17 cellular contexts compared by ENCODE assay signal in genomic region chr12:57869919-57870318, GRCh38. TPM values are rescaled to one million over a fixed set of nuclear protein-coding genes. Genes with fewer than 3 reads are reported as not detected.
DNase-seq lines count a peak whose midpoint lies in the region; ATAC-seq and TF ChIP-seq lines count a peak whose summit lies in the region.
"Had no signal": no experiment of that assay in that cellular context is flagged by ENCODE, and none has a peak within 500 bp of the region (broad histone marks: within the 10 kb centered on the region; RNA-seq: fewer than 3 reads in every experiment).

No MANE protein-coding gene starts in this region.

- intact Hi-C loops in ascending aorta (cut with DNase I): no loop called here
- intact Hi-C loops in uterus (cut with DNase I; ENCODE audit: low total_unique reads): no loop called here

- no peak for TF ChIP-seq POLR2A in gastroesophageal sphincter (IDR thresholded peaks at IDR 0.05)
- TF ChIP-seq POLR2A in uterus (IDR thresholded peaks at IDR 0.05): no peak

- H3K4me3 ChIP-seq in ascending aorta (no peak overlapping the region), gastroesophageal sphincter (no peak overlapping the region), rectal smooth muscle tissue (ENCODE audit: low read length) (no peak overlapping the region), uterus (no peak overlapping the region)

- H3K36me3 ChIP-seq in ascending aorta (no peaks in the 10 kb centered on the region), gastroesophageal sphincter (no peaks in the 10 kb centered on the region), rectal smooth muscle tissue (ENCODE audit: control insufficient read depth, insufficient read depth, low read length) (no peaks in the 10 kb centered on the region), uterus (no peaks in the 10 kb centered on the region)

- DNase-seq in ascending aorta (ENCODE audit: low spot score in 2 of 2): no peak
- no peak for DNase-seq in uterus
- DNase-seq in stimulated activated CD4-positive, alpha-beta T cell treated with anti-CD3 and anti-CD28 coated beads, Interleukin-12 subunit alpha, Interleukin-12 subunit beta, amount 100 ng/mL, for 4 hours: no peak
- DNase-seq: activated CD8-positive, alpha-beta memory T cell treated with anti-CD3 and anti-CD28 coated beads, Interleukin-2, amount 50 U/mL, for 48 hours; DMS 273 treated with DMSO at 0.1 percent for 48 hours; HCEC 1CT; NCI-H146; NCI-H2171; NCI-H526 treated with DMSO at 0.1 percent for 48 hours; stimulated activated CD4-positive, alpha-beta T cell treated with anti-CD3 and anti-CD28 coated beads, Interleukin-4, amount 100 ng/mL, for 4 hours; stimulated activated naive CD8-positive, alpha-beta T cell treated with anti-CD3 and anti-CD28 coated beads, Interleukin-15, Interleukin-2, amounts not matched to agents 100 U/mL and 50 U/mL, for 24 hours; T-helper 17 cell had no signal

- no peak for TF ChIP-seq EP300 in gastroesophageal sphincter (IDR thresholded peaks at IDR 0.05)

- no peak for TF ChIP-seq CTCF in ascending aorta (IDR thresholded peaks at IDR 0.05)
- TF ChIP-seq CTCF in gastroesophageal sphincter (IDR thresholded peaks at IDR 0.05): no peak
- no peak for TF ChIP-seq CTCF in uterus (IDR thresholded peaks at IDR 0.05)

- H3K4me1 ChIP-seq in ascending aorta (peaks cover 8 to 40% of the 10 kb centered on the region in 2 donors), gastroesophageal sphincter (peaks cover 17 to 50% (median 20%) of the 10 kb centered on the region in 3 donors), rectal smooth muscle tissue (ENCODE audit: control insufficient read depth, insufficient read depth, low read length) (peaks cover 32% of the 10 kb centered on the region), uterus (peaks cover 3 to 7% of the 10 kb centered on the region in 2 donors)

- H3K27me3 ChIP-seq in ascending aorta (no peaks in the 10 kb centered on the region), gastroesophageal sphincter (no peaks in the 10 kb centered on the region), rectal smooth muscle tissue (ENCODE audit: control insufficient read depth, insufficient read depth, low read length) (no peaks in the 10 kb centered on the region), uterus (no peaks in the 10 kb centered on the region)

- ATAC-seq in gastroesophageal sphincter: no peak
- ATAC-seq in GM18511 (IDR thresholded peaks at IDR 0.05; ENCODE audit: unreplicated experiment): no peak
- ATAC-seq in HG03108 (IDR thresholded peaks at IDR 0.05; ENCODE audit: unreplicated experiment): no peak
- ATAC-seq: stimulated activated naive CD8-positive, alpha-beta T cell treated with anti-CD3 and anti-CD28 coated beads, Interleukin-15, Interleukin-2, amounts not matched to agents 100 U/mL and 50 U/mL, for 24 hours; T-helper 17 cell had no signal

- no peaks in the 10 kb centered on the region for H3K9me3 ChIP-seq in ascending aorta
- no peaks in the 10 kb centered on the region for H3K9me3 ChIP-seq in gastroesophageal sphincter
- H3K9me3 ChIP-seq in uterus: no peaks in the 10 kb centered on the region

- H3K27ac ChIP-seq in ascending aorta (peak overlapping the region; percentile 84 to 86), gastroesophageal sphincter (peak overlapping the region; percentile 87 to 98 (median 94)), rectal smooth muscle tissue (ENCODE audit: low read depth, low read length) (peak overlapping the region; percentile 94), uterus (peak overlapping the region; percentile 86 to 89)
- H3K27ac ChIP-seq: VCaP had no signal

- no peak overlapping the region for H3K9ac ChIP-seq in rectal smooth muscle tissue (ENCODE audit: low read length)

- WGBS in gastroesophageal sphincter (ENCODE audit: low coverage in 1 of 2), 2 donors: 57 to 76% methylated on average over 1 to 5 of the region's 8 CpGs

RNA-seq across cellular contexts. Expression of gene CTDSP2, which starts 23.4 kb away (rescaled TPM):
- total RNA-seq in ascending aorta (129 TPM), gastroesophageal sphincter (100 to 1,000 TPM; 151 to 190 (median 170) TPM), uterus (100 to 1,000 TPM in 2 of 4 donors, 10 to 100 TPM in 2; 66.2 to 212 (median 90.9) TPM)

RNA-seq across cellular contexts. Expression of gene AVIL, which starts 51.4 kb away (rescaled TPM):
- total RNA-seq in ascending aorta: 6.4 TPM
- total RNA-seq in gastroesophageal sphincter: 1 to 10 TPM; 1.4 to 9.3 (median 2.3) TPM
- 10 to 100 TPM in 1 of 4 donors, 1 to 10 TPM in 2, not detected in 1; 4.4 to 21.8 (median 5.1) TPM for total RNA-seq in uterus
